ENCODE assay signal across 1 cellular context in genomic region chr10:91198781-91199180, GRCh38.
A peak's percentile ranks its signal among the peaks of the same experiment; 100 is the strongest.
TF ChIP-seq lines count a peak whose summit lies in the region.

No MANE protein-coding gene starts in this region.

TF ChIP-seq in GM12878, 131 proteins besides CTCF, POLR2A, EP300 and RAD21 (continued from another document and continues in another):
- TF ChIP-seq PRDM15 (CRISPR knock-in tag; IDR thresholded peaks at IDR 0.05) (no peak), ATF2 (IDR thresholded peaks at IDR 0.05; ENCODE audit: low read length) (peak; percentile 67; the same call in 1 of the 2 replicates), ZBTB4 (CRISPR knock-in tag; IDR thresholded peaks at IDR 0.05) (no peak), HCFC1 (IDR thresholded peaks at IDR 0.05; ENCODE audit: low read length) (no peak), BMI1 (IDR thresholded peaks at IDR 0.05; ENCODE audit: borderline replicate concordance) (no peak), MTA3 (IDR thresholded peaks at IDR 0.05; ENCODE audit: borderline replicate concordance, low read length) (no peak), CHD2 (IDR thresholded peaks at IDR 0.05; ENCODE audit: borderline replicate concordance, low read depth, low read length) (no peak), TCF12 (IDR thresholded peaks at IDR 0.05; ENCODE audit: low read depth, low read length) (no peak), SUZ12 (IDR thresholded peaks at IDR 0.05; ENCODE audit: unreplicated experiment) (no peak), NBN (IDR thresholded peaks at IDR 0.05) (no peak; the same call in none of the 2 replicates), ZNF274 (IDR thresholded peaks at IDR 0.05; ENCODE audit: insufficient read depth, insufficient read length) (no peak), EZH2 (IDR thresholded peaks at IDR 0.05; ENCODE audit: borderline replicate concordance, control insufficient read depth, low read depth, low read length) (no peak), MTA2 (IDR thresholded peaks at IDR 0.05; ENCODE audit: low read depth) (peak; percentile 45; the same call in 1 of the 2 replicates), RAD51 (IDR thresholded peaks at IDR 0.05) (peak; percentile 46; the same call in 1 of the 2 replicates), SMAD5 (IDR thresholded peaks at IDR 0.05; ENCODE audit: low read depth) (no peak), SUPT20H (IDR thresholded peaks at IDR 0.05; ENCODE audit: borderline replicate concordance, control insufficient read depth, low read depth, low read length) (no peak), IKZF2 (IDR thresholded peaks at IDR 0.05) (no peak; a peak in 2 of 4 replicates), CREM (IDR thresholded peaks at IDR 0.05; ENCODE audit: low read depth) (peak; percentile 66), CEBPB (IDR thresholded peaks at IDR 0.05; ENCODE audit: borderline replicate concordance in 1 of 2, low read depth in 2 of 2, low read length in 2 of 2) (peak; percentile 78 to 93; a peak in 2 of 4 replicates), MEF2A (IDR thresholded peaks at IDR 0.05; ENCODE audit: insufficient read depth, low read depth, low read length) (no peak), ZNF687 (IDR thresholded peaks at IDR 0.05) (peak; percentile 53), SIN3A (IDR thresholded peaks at IDR 0.05; ENCODE audit: low read depth, low read length) (no peak), FOXM1 (IDR thresholded peaks at IDR 0.05; ENCODE audit: low read depth, low read length) (no peak), RELA (IDR thresholded peaks at IDR 0.05; ENCODE audit: borderline replicate concordance, partially characterized antibody) (no peak), NR2F1 (conservative IDR thresholded peaks at IDR 0.05) (peak; percentile 43; the same call in 1 of the 2 replicates), PML (IDR thresholded peaks at IDR 0.05; ENCODE audit: low read length) (no peak), SMC3 (IDR thresholded peaks at IDR 0.05; ENCODE audit: borderline replicate concordance, low read length) (no peak), RFX5 (IDR thresholded peaks at IDR 0.05; ENCODE audit: low read depth, low read length) (no peak), KLF5 (IDR thresholded peaks at IDR 0.05; ENCODE audit: partially characterized antibody) (no peak), IRF4 (IDR thresholded peaks at IDR 0.05; ENCODE audit: low read depth, low read length) (no peak; the same call in 1 of the 2 replicates), ZNF384 (IDR thresholded peaks at IDR 0.05; ENCODE audit: borderline replicate concordance, low read depth, low read length) (no peak), YBX1 (IDR thresholded peaks at IDR 0.05) (no peak), ATF7 (IDR thresholded peaks at IDR 0.05; ENCODE audit: low read depth) (peak; percentile 96), MXI1 (IDR thresholded peaks at IDR 0.05; ENCODE audit: low read depth, low read length) (peak; percentile 72), BHLHE40 (IDR thresholded peaks at IDR 0.05; ENCODE audit: borderline replicate concordance in 1 of 2, low read depth in 2 of 2, low read length in 1 of 2) (no peak), HDAC2 (IDR thresholded peaks at IDR 0.05) (no peak), KAT2A (conservative IDR thresholded peaks at IDR 0.05; ENCODE audit: control insufficient read depth, low read depth, low read length) (no peak), MYB (IDR thresholded peaks at IDR 0.05; ENCODE audit: borderline replicate concordance, low read depth, low read length) (no peak)
- TF ChIP-seq, protein P1, sequence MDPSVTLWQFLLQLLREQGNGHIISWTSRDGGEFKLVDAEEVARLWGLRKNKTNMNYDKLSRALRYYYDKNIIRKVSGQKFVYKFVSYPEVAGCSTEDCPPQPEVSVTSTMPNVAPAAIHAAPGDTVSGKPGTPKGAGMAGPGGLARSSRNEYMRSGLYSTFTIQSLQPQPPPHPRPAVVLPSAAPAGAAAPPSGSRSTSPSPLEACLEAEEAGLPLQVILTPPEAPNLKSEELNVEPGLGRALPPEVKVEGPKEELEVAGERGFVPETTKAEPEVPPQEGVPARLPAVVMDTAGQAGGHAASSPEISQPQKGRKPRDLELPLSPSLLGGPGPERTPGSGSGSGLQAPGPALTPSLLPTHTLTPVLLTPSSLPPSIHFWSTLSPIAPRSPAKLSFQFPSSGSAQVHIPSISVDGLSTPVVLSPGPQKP (IDR thresholded peaks at IDR 0.05; ENCODE audit: low read depth, low read length), result no peak
- TF ChIP-seq, protein P2, sequence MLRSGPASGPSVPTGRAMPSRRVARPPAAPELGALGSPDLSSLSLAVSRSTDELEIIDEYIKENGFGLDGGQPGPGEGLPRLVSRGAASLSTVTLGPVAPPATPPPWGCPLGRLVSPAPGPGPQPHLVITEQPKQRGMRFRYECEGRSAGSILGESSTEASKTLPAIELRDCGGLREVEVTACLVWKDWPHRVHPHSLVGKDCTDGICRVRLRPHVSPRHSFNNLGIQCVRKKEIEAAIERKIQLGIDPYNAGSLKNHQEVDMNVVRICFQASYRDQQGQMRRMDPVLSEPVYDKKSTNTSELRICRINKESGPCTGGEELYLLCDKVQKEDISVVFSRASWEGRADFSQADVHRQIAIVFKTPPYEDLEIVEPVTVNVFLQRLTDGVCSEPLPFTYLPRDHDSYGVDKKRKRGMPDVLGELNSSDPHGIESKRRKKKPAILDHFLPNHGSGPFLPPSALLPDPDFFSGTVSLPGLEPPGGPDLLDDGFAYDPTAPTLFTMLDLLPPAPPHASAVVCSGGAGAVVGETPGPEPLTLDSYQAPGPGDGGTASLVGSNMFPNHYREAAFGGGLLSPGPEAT (IDR thresholded peaks at IDR 0.05; ENCODE audit: low read depth), result no peak
- TF ChIP-seq, protein P3, sequence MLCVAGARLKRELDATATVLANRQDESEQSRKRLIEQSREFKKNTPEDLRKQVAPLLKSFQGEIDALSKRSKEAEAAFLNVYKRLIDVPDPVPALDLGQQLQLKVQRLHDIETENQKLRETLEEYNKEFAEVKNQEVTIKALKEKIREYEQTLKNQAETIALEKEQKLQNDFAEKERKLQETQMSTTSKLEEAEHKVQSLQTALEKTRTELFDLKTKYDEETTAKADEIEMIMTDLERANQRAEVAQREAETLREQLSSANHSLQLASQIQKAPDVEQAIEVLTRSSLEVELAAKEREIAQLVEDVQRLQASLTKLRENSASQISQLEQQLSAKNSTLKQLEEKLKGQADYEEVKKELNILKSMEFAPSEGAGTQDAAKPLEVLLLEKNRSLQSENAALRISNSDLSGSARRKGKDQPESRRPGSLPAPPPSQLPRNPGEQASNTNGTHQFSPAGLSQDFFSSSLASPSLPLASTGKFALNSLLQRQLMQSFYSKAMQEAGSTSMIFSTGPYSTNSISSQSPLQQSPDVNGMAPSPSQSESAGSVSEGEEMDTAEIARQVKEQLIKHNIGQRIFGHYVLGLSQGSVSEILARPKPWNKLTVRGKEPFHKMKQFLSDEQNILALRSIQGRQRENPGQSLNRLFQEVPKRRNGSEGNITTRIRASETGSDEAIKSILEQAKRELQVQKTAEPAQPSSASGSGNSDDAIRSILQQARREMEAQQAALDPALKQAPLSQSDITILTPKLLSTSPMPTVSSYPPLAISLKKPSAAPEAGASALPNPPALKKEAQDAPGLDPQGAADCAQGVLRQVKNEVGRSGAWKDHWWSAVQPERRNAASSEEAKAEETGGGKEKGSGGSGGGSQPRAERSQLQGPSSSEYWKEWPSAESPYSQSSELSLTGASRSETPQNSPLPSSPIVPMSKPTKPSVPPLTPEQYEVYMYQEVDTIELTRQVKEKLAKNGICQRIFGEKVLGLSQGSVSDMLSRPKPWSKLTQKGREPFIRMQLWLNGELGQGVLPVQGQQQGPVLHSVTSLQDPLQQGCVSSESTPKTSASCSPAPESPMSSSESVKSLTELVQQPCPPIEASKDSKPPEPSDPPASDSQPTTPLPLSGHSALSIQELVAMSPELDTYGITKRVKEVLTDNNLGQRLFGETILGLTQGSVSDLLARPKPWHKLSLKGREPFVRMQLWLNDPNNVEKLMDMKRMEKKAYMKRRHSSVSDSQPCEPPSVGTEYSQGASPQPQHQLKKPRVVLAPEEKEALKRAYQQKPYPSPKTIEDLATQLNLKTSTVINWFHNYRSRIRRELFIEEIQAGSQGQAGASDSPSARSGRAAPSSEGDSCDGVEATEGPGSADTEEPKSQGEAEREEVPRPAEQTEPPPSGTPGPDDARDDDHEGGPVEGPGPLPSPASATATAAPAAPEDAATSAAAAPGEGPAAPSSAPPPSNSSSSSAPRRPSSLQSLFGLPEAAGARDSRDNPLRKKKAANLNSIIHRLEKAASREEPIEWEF (IDR thresholded peaks at IDR 0.05; ENCODE audit: insufficient replicate concordance, low read depth, low read length), result no peak
